ENCODE assay signal across 18 cellular contexts in genomic region chr6:139679516-139680179, GRCh38.
DNase-seq lines count a peak whose midpoint lies in the region; ATAC-seq, FAIRE-seq and TF ChIP-seq lines count a peak whose summit lies in the region.
"Had no signal": no experiment of that assay in that cellular context is flagged by ENCODE, and none has a peak within 500 bp of the region (broad histone marks: within the 10 kb centered on the region; RNA-seq: fewer than 3 reads in every experiment).

No MANE protein-coding gene starts in this region.

- DNase-seq in A549 (ENCODE audit: low read depth in 1 of 2, low spot score in 1 of 2) (peak in 1 of 2 experiments; percentile 25), M059J (ENCODE audit: low read depth) (peak; percentile 16), cardiac fibroblast (ENCODE audit: low read depth in 2 of 2) (peak; percentile 79 to 83), right lobe of liver (no peak), RWPE1 (ENCODE audit: low spot score) (no peak), mucosa of gallbladder (ENCODE audit: low spot score) (no peak)
- no peak for DNase-seq in stimulated activated CD4-positive, alpha-beta T cell treated with anti-CD3 and anti-CD28 coated beads, Interleukin-2, amount 100 ng/mL, for 48 hours
- DNase-seq: ACHN; activated CD4-positive, alpha-beta T cell treated with anti-CD3 and anti-CD28 coated beads for 4 hours; activated T-cell treated with anti-CD3 and anti-CD28 coated beads, Interleukin-2, amount 50 U/mL, for 4 hours; amygdala; dorsolateral prefrontal cortex; foreskin melanocyte; naive thymus-derived CD4-positive, alpha-beta T cell; NCI-H1436 had no signal

- no peak overlapping the region for H3K4me3 ChIP-seq in A549
- no peak overlapping the region for H3K4me3 ChIP-seq in cardiac fibroblast (replicated peaks in 1 of 2; ENCODE audit: low read depth in 2 of 2, low read length in 2 of 2)
- H3K4me3 ChIP-seq in right lobe of liver: no peak overlapping the region
- H3K4me3 ChIP-seq: dorsolateral prefrontal cortex had no signal

- TF ChIP-seq CTCF in A549 (IDR thresholded peaks at IDR 0.05): no peak
- TF ChIP-seq CTCF in cardiac fibroblast (IDR thresholded peaks at IDR 0.05; ENCODE audit: low read depth, low read length): no peak
- TF ChIP-seq CTCF in right lobe of liver (IDR thresholded peaks at IDR 0.05): no peak
- TF ChIP-seq CTCF in RWPE1 (conservative IDR thresholded peaks at IDR 0.05; ENCODE audit: low read depth): no peak

- H3K4me2 ChIP-seq in A549: peak overlapping the region; percentile 44

- H3K4me1 ChIP-seq in A549 (peaks cover 14% of the 10 kb centered on the region; the same call in 2 of the 3 replicates), right lobe of liver (peaks cover 0 to 9% (median 0%) of the 10 kb centered on the region in 4 donors)

- no peaks in the 10 kb centered on the region for H3K36me3 ChIP-seq in right lobe of liver

- FAIRE-seq in A549 (lab: Jason Lieb, UNC): no peak
- FAIRE-seq: islet of Langerhans had no signal

- CTCF ChIA-PET in A549 (lab: Yijun Ruan, JAX) (interaction anchor here (0.6 kb wide), 1 partner anchor 7 kb away, joined by 3 read pairs; no protein-coding TSS in a partner anchor), RWPE1 (lab: Yijun Ruan, JAX) (interaction anchor here (0.7 kb wide), 1 partner anchor 44 kb away, joined by 3 read pairs; no protein-coding TSS in a partner anchor)

- no peaks in the 10 kb centered on the region for H3K9me3 ChIP-seq in A549
- H3K9me3 ChIP-seq in right lobe of liver: no peaks in the 10 kb centered on the region

- no peak for TF ChIP-seq EP300 in A549 (IDR thresholded peaks at IDR 0.05)

- TF ChIP-seq RAD21 in A549 (conservative IDR thresholded peaks at IDR 0.05 in 1 of 2, IDR thresholded peaks at IDR 0.05 in 1 of 2): no peak

- ATAC-seq in A549: no peak
- peak; percentile 45 to 86 (median 68) for ATAC-seq in right lobe of liver
- no peak for ATAC-seq in HG03025 (IDR thresholded peaks at IDR 0.05; ENCODE audit: low FRiP score, unreplicated experiment)
- ATAC-seq: activated T-cell treated with anti-CD3 and anti-CD28 coated beads, Interleukin-2, amount 50 U/mL, for 4 hours; naive thymus-derived CD4-positive, alpha-beta T cell; sciatic nerve had no signal

- intact Hi-C loops in right lobe of liver (cut with DNase I): loop anchor here in 1 of 2 donors (10.0 kb wide), 1 partner anchor 305 kb away; the partner anchor contains the start of gene CITED2

- POLR2A ChIA-PET in A549 (lab: Yijun Ruan, JAX): no interaction called here
- POLR2A ChIA-PET in RWPE1 (lab: Yijun Ruan, JAX; ENCODE audit: low non-redundant PET): no interaction called here

- TF ChIP-seq POLR2A in A549 (IDR thresholded peaks at IDR 0.05; ENCODE audit: low read length): no peak
- TF ChIP-seq POLR2A in right lobe of liver (IDR thresholded peaks at IDR 0.05): no peak

- H3K27ac ChIP-seq in A549 (peak overlapping the region in 1 of 2 experiments; percentile 22; a peak in 1 of 6 replicates), right lobe of liver (no peak overlapping the region), RWPE1 (no peak overlapping the region)

- no peaks in the 10 kb centered on the region for H3K27me3 ChIP-seq in right lobe of liver
- H3K27me3 ChIP-seq: dorsolateral prefrontal cortex had no signal

- 69% methylated on average over 3 of the region's 3 CpGs for WGBS in A549 (ENCODE audit: missing lambda C conversion rate)
- 86% methylated on average over 3 of the region's 3 CpGs for WGBS in right lobe of liver (ENCODE audit: insufficient coverage, low coverage, low lambda C conversion rate, missing lambda C conversion rate)

TF ChIP-seq in A549, 52 proteins besides CTCF, POLR2A, EP300 and RAD21:
- TF ChIP-seq CEBPB (IDR thresholded peaks at IDR 0.05) (peak; percentile 31 to 38; a peak in 2 of 4 replicates), FOSL2 (IDR thresholded peaks at IDR 0.05) (no peak), FOSL2 (CRISPR knock-in tag; IDR thresholded peaks at IDR 0.05) (peak; percentile 35; the same call in 1 of the 2 replicates), HOXA7 (CRISPR knock-in tag; IDR thresholded peaks at IDR 0.05) (no peak)

Comparison
In these comparisons a context has a peak if more than half of its experiments do, and no peak if none do; other contexts are left out.
1. ATAC-seq: peak in right lobe of liver (4 of 4); none in A549 (0 of 2) and HG03025 (single experiment).
2. DNase-seq: peak in M059J (single experiment) and cardiac fibroblast (2 of 2); none in right lobe of liver (0 of 3), RWPE1 (single experiment), mucosa of gallbladder (single experiment) and stimulated activated CD4-positive, alpha-beta T cell treated with anti-CD3 and anti-CD28 coated beads, Interleukin-2, amount 100 ng/mL, for 48 hours (0 of 2).